Comparison of ENCODE assay signal across 22 cellular contexts in genomic region chr1:86471296-86471695, GRCh38. TPM values are rescaled to one million over a fixed set of nuclear protein-coding genes. Genes with fewer than 3 reads are reported as not detected.
"Had no signal": no experiment of that assay in that cellular context is flagged by ENCODE, and none has a peak within 500 bp of the region (broad histone marks: within the 10 kb centered on the region; RNA-seq: fewer than 3 reads in every experiment).

No MANE protein-coding gene starts in this region.

- ATAC-seq: left cardiac atrium; natural killer cell; psoas muscle; right cardiac atrium; stimulated activated naive CD8-positive, alpha-beta T cell treated with anti-CD3 and anti-CD28 coated beads, Interleukin-15, amount 100 ng/mL, for 72 hours had no signal

- DNase-seq: activated B cell treated with CpG ODN at 0.5 μM for 24 hours; activated CD4-positive, alpha-beta memory T cell treated with anti-CD3 and anti-CD28 coated beads for 36 hours; activated CD4-positive, alpha-beta T cell treated with anti-CD3 and anti-CD28 coated beads for 4 hours; activated T-cell treated with anti-CD3 and anti-CD28 coated beads for 4 hours; dorsolateral prefrontal cortex; left cardiac atrium; mesendoderm; natural killer cell; ovary; psoas muscle; right cardiac atrium; stimulated activated CD4-positive, alpha-beta T cell treated with anti-CD3 and anti-CD28 coated beads, Interleukin-15, amount 100 ng/mL, for 24 hours; stimulated activated CD4-positive, alpha-beta T cell treated with anti-CD3 and anti-CD28 coated beads, Interleukin-2, amount 100 ng/mL, for 48 hours; stimulated activated naive CD8-positive, alpha-beta T cell treated with anti-CD3 and anti-CD28 coated beads, Interleukin-15, amount 100 ng/mL, for 72 hours; upper lobe of left lung had no signal

- H3K4me1 ChIP-seq: psoas muscle had no signal

- H3K4me3 ChIP-seq: cardiac muscle cell, dorsolateral prefrontal cortex, hepatocyte, ovary, psoas muscle, skin epidermis, thoracic aorta, upper lobe of left lung had no signal

- H3K27ac ChIP-seq: cardiac muscle cell, dorsolateral prefrontal cortex, hepatocyte, ovary, psoas muscle, skin epidermis, thoracic aorta, upper lobe of left lung had no signal

- H3K27me3 ChIP-seq: cardiac muscle cell, dorsolateral prefrontal cortex, hepatocyte, ovary, upper lobe of left lung had no signal

RNA-seq across cellular contexts. Expression of gene CLCA1, which starts 2.6 kb away (rescaled TPM):
- total RNA-seq: activated B cell treated with CpG ODN at 0.5 μM for 24 hours; activated CD4-positive, alpha-beta memory T cell treated with anti-CD3 and anti-CD28 coated beads for 36 hours; activated T-helper 1 cell treated with anti-CD3 and anti-CD28 coated beads, Interleukin-12 subunit alpha, Interleukin-12 subunit beta, Interleukin-2, Interleukin-4 antibody, amounts not matched to agents 30 ng/mL and 10 ng/mL and 1 ng/mL, durations not matched to agents 14 hours and 24 hours and 36 hours; cardiac muscle cell; fibroblast of villous mesenchyme; left cardiac atrium; lower leg skin; natural killer cell; right cardiac atrium; thoracic aorta had no signal
- polyA plus RNA-seq: cardiac muscle cell, ovary, right cardiac atrium had no signal

RNA-seq across cellular contexts. Expression of gene CLCA2, which starts 47.3 kb away (rescaled TPM):
- total RNA-seq: activated B cell treated with CpG ODN at 0.5 μM for 24 hours; activated CD4-positive, alpha-beta memory T cell treated with anti-CD3 and anti-CD28 coated beads for 36 hours; activated T-helper 1 cell treated with anti-CD3 and anti-CD28 coated beads, Interleukin-12 subunit alpha, Interleukin-12 subunit beta, Interleukin-2, Interleukin-4 antibody, amounts not matched to agents 30 ng/mL and 10 ng/mL and 1 ng/mL, durations not matched to agents 14 hours and 24 hours and 36 hours; cardiac muscle cell; hepatocyte; natural killer cell; psoas muscle; right cardiac atrium had no signal
- polyA plus RNA-seq: cardiac muscle cell, right cardiac atrium had no signal
